Comparison of ENCODE assay signal across 22 cellular contexts in the genomic region with DNA sequence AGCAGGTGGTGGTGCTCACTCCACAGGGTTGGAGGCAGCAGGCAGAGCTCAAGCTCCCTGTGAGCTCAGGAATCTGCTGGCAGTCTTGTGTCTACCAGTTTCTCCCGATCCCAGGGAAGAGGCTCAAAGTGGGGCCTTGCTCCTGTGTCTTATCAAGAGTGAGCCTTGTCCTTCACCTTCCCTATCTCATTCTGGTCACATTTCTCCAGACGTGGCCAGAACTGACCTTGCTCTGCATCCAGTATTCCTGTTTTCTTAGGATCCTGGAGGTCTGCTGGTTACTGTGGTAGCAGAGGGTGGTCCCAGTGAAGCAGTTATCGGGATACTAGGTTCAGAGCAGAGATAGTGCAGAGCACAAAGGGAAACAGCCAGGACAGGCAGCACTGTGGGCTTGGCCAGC. TPM values are rescaled to one million over a fixed set of nuclear protein-coding genes. Genes with fewer than 3 reads are reported as not detected.
"Had no signal": no experiment of that assay in that cellular context is flagged by ENCODE, and none has a peak within 500 bp of the region (broad histone marks: within the 10 kb centered on the region; RNA-seq: fewer than 3 reads in every experiment).

No MANE protein-coding gene starts in this region.

- H3K27me3 ChIP-seq: SJSA1 had no signal

- H3K4me3 Mint-ChIP-seq: IgD-negative memory B cell had no signal

- ATAC-seq: K562 had no signal

- H3K27ac ChIP-seq: HL-60, KMS-11, SK-N-MC had no signal

- H3K4me3 ChIP-seq: K562, SJSA1, SK-N-MC had no signal

- H3K9me3 ChIP-seq: SJSA1 had no signal

- H3K9ac ChIP-seq: KMS-11 had no signal

- DNase-seq: Kasumi-1, NCI-H1092 treated with DMSO at 0.1 percent for 48 hours, NCI-H1436, NCI-H187, NCI-H2029, NCI-H2081 treated with DMSO at 0.1 percent for 48 hours, NCI-H2171, NCI-H226, NCI-H446, NCI-H510A, NCI-H524 treated with DMSO at 0.1 percent for 48 hours, NCI-H69, NCI-H774, Right ventricle myocardium superior, RPMI8226, SIG-M5 had no signal

- H3K4me1 Mint-ChIP-seq: IgD-negative memory B cell had no signal

- H3K4me2 ChIP-seq: KMS-11 had no signal

RNA-seq across cellular contexts. Expression of a gene that starts 47.1 kb away (rescaled TPM):
- total RNA-seq: K562 had no signal
- polyA plus RNA-seq: IgD-negative memory B cell, K562 had no signal
